26 cellular contexts compared by ENCODE assay signal in genomic region chr2:20400306-20400705, GRCh38.
"Had no signal": no experiment of that assay in that cellular context is flagged by ENCODE, and none has a peak within 500 bp of the region (broad histone marks: within the 10 kb centered on the region; RNA-seq: fewer than 3 reads in every experiment).

No MANE protein-coding gene starts in this region.

- H3K9me3 ChIP-seq: adrenal gland, SJCRH30, SK-N-SH had no signal

- H3K27me3 ChIP-seq: adrenal gland, SJCRH30 had no signal

- H3K9ac ChIP-seq: SK-N-SH had no signal

- H3K4me3 ChIP-seq: adrenal gland, SJCRH30 had no signal

- H3K36me3 ChIP-seq: adrenal gland, SJCRH30, WERI-Rb-1 had no signal

- DNase-seq: activated CD4-positive, alpha-beta T cell treated with anti-CD3 and anti-CD28 coated beads for 4 hours; activated CD4-positive, alpha-beta T cell treated with anti-CD3 and anti-CD28 coated beads, Interleukin-2, amount 50 U/mL, for 4 hours; activated CD8-positive, alpha-beta memory T cell treated with anti-CD3 and anti-CD28 coated beads, Interleukin-2, amount 10 ng/mL, durations not matched to agents 7 days and 5 days; activated CD8-positive, alpha-beta T cell treated with anti-CD3 and anti-CD28 coated beads, Interleukin-2, amount 10 ng/mL, durations not matched to agents 7 days and 5 days; activated gamma-delta T cell treated with Interleukin-2 at 50 U/mL for 16 hours; activated naive CD4-positive, alpha-beta T cell treated with anti-CD3 and anti-CD28 coated beads, Interleukin-2, amount 10 ng/mL, durations not matched to agents 7 days and 5 days; activated naive CD8-positive, alpha-beta T cell treated with anti-CD3 and anti-CD28 coated beads for 36 hours; activated T-cell treated with anti-CD3 and anti-CD28 coated beads, Interleukin-2, amount 50 U/mL, for 4 hours; anterior cingulate cortex; MM.1S; NCI-H1105 treated with DMSO at 0.1 percent for 48 hours; NCI-H1436 treated with DMSO at 0.1 percent for 48 hours; NCI-H187; NCI-H2081; NCI-H526; NCI-H774; NK-92 treated with Interleukin-12 subunit alpha and Interleukin-12 subunit beta, amount 100 ng/mL, for 24 hours; OCI-M1; Right ventricle myocardium superior; RPMI8226; SJCRH30; SK-N-SH; T-helper 1 cell; WERI-Rb-1 had no signal

- ATAC-seq: activated CD8-positive, alpha-beta memory T cell treated with anti-CD3 and anti-CD28 coated beads, Interleukin-2, amount 10 ng/mL, durations not matched to agents 7 days and 5 days; activated CD8-positive, alpha-beta T cell treated with anti-CD3 and anti-CD28 coated beads, Interleukin-2, amount 10 ng/mL, durations not matched to agents 7 days and 5 days; activated T-cell treated with anti-CD3 and anti-CD28 coated beads, Interleukin-2, amount 50 U/mL, for 4 hours; Panc1 had no signal

- H3K4me2 ChIP-seq: SK-N-SH had no signal

- H3K27ac ChIP-seq: adrenal gland, SJCRH30, WERI-Rb-1 had no signal

- H3K4me1 ChIP-seq: adrenal gland had no signal
